Comparison of ENCODE assay signal across 25 cellular contexts in the genomic region with DNA sequence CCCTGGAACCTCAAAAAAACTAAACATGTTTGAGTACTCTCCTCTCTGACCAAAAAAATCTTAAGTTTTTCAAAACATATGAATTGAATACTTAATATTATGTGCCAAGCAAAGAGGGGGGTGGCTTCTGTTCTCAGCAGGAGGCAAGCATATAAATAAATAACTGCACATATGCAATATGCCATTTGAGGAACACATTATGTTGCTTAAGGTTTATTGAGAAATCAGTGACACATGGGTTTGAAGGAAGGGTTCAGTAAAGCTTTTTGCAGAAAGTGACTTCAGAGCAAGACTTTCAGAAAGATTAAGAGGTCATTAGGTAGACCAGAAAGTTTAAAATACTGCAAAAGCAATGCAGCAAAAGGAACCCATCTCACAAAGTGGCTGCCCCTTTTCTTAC.
"Had no signal": no experiment of that assay in that cellular context is flagged by ENCODE, and none has a peak within 500 bp of the region (broad histone marks: within the 10 kb centered on the region; RNA-seq: fewer than 3 reads in every experiment).

No MANE protein-coding gene starts in this region.

- ATAC-seq: mucosa of descending colon; natural killer cell treated with Interleukin-12 subunit alpha and Interleukin-12 subunit beta and Interleukin-15 and Interleukin-18, amount 100 ng/mL, for 72 hours; right cardiac atrium; WTC11 had no signal

- H3K27ac ChIP-seq: ascending aorta, cardiac muscle cell, colonic mucosa, dorsolateral prefrontal cortex, left ventricle myocardium inferior, spleen, tibial nerve had no signal

- DNase-seq: activated CD4-positive, alpha-beta memory T cell treated with anti-CD3 and anti-CD28 coated beads, Interleukin-2, amount 10 ng/mL, durations not matched to agents 7 days and 5 days; activated CD4-positive, alpha-beta T cell treated with anti-CD3 and anti-CD28 coated beads for 1 hour; activated CD4-positive, alpha-beta T cell treated with anti-CD3 and anti-CD28 coated beads, Interleukin-2, amount 10 ng/mL, durations not matched to agents 7 days and 5 days; activated CD8-positive, alpha-beta memory T cell treated with anti-CD3 and anti-CD28 coated beads, Interleukin-2, amount 50 U/mL, for 48 hours; activated gamma-delta T cell; activated naive CD4-positive, alpha-beta T cell treated with anti-CD3 and anti-CD28 coated beads, Interleukin-2, amount 10 ng/mL, durations not matched to agents 7 days and 5 days; activated naive CD8-positive, alpha-beta T cell treated with anti-CD3 and anti-CD28 coated beads, Interleukin-2, amount 10 ng/mL, durations not matched to agents 7 days and 5 days; activated T-cell treated with anti-CD3 and anti-CD28 coated beads, Interleukin-2, amount 50 U/mL, for 24 hours; cerebellar nuclear complex; colonic mucosa; dorsolateral prefrontal cortex; effector memory CD4-positive, alpha-beta T cell; glutamatergic neuron; islet precursor cell; left ventricle myocardium inferior; mucosa of descending colon; right cardiac atrium; spleen; stimulated activated naive CD4-positive, alpha-beta T cell had no signal

- H3K4me1 ChIP-seq: ascending aorta, colonic mucosa, left ventricle myocardium inferior, spleen, tibial nerve had no signal

- H3K9me3 ChIP-seq: ascending aorta, colonic mucosa, left ventricle myocardium inferior, mucosa of descending colon, tibial nerve had no signal

- H3K27me3 ChIP-seq: ascending aorta, cardiac muscle cell, colonic mucosa, spleen, tibial nerve had no signal

- H3K36me3 ChIP-seq: ascending aorta, cardiac muscle cell, colonic mucosa, left ventricle myocardium inferior, spleen, tibial nerve had no signal

- H3K4me3 ChIP-seq: ascending aorta, cardiac muscle cell, colonic mucosa, dorsolateral prefrontal cortex, left ventricle myocardium inferior, lung, mucosa of descending colon, spleen, tibial nerve had no signal
